ENCODE assay signal across 9 cellular contexts in the genomic region with DNA sequence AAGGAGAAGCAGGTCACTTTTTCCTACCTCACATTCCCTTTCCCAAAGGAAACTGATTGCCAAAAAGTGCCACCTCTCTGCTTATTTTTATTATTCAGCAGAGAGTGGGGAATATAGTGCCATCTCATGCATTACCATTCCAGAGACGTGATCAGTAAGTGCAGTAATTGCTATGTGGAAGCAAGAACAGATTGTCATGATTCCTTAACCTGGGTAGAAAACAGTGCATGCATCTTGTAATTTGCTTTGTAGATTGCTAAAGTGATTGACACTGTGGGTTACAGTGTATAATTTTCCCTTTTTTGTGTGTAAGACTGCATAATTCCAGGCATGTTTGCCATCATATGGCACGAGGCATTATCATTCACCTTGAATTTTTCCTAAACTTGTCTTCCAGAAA.
"Had no signal": no experiment of that assay in that cellular context is flagged by ENCODE, and none has a peak within 500 bp of the region (broad histone marks: within the 10 kb centered on the region; RNA-seq: fewer than 3 reads in every experiment).

No MANE protein-coding gene starts in this region.

- H3K9ac ChIP-seq: GM23248 had no signal

- H3K4me1 Mint-ChIP-seq: GM23338, H9 had no signal

- H3K4me3 Mint-ChIP-seq: GM23338, H9, HFFc6 had no signal

- H3K4me3 ChIP-seq: GM23248, GM23338, HAP-1 had no signal

- H3K27ac Mint-ChIP-seq: GM23338, H9, HFFc6 had no signal

- H3K27ac ChIP-seq: GM23248 had no signal

- H3K9me3 Mint-ChIP-seq: GM23338, H9 had no signal

- H3K9me3 ChIP-seq: HAP-1 had no signal

- H3K36me3 ChIP-seq: HAP-1 had no signal

- DNase-seq: GM23248, GOT3, H7, H9, HCEC 1CT, HFFc6 had no signal

- ATAC-seq: GM23338, HCT116 had no signal

- H3K4me2 ChIP-seq: GM23338 had no signal

- H2AFZ ChIP-seq: GM23248, GM23338 had no signal
